Comparison of ENCODE assay signal across 26 cellular contexts in the genomic region with DNA sequence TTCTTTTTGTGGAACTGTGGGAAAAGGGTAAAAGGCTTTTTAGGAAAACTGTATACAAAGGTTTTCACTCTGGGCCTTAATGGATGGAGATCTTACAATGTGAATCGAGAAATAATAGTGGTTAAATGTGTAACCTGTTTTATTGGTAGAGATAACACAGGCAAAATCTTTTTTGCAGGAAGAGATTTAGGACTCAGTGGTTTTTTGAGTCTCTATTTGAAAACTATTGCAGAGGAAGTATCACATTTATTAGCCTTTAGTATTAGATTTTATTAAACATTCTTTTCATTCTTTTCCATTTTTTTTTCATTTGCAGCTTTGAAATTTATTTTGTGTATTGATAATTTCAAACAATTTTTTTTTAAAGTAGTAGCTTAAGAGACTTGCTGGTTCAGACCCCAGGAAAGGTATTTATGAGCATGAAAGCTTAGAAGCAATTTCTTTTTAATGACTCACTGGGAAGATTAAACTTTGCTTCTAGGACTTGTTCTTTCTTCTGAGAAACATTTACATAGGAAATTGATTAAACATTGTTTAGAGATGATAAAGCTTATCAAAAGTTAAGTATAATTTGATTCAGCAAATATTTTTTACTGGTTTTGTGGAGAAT. TPM values are rescaled to one million over a fixed set of nuclear protein-coding genes. Genes with fewer than 3 reads are reported as not detected.
A peak's percentile ranks its signal among the peaks of the same experiment; 100 is the strongest.
DNase-seq lines count a peak whose midpoint lies in the region; ATAC-seq and TF ChIP-seq lines count a peak whose summit lies in the region.
"Had no signal": no experiment of that assay in that cellular context is flagged by ENCODE, and none has a peak within 500 bp of the region (broad histone marks: within the 10 kb centered on the region; RNA-seq: fewer than 3 reads in every experiment).

No MANE protein-coding gene starts in this region.

- CTCF ChIA-PET in Calu3 (lab: Charles Lee), result interaction anchor here (0.7 kb wide), 1 partner anchor 358 kb away, joined by 3 read pairs; no protein-coding TSS in a partner anchor

- no peaks in the 10 kb centered on the region for H3K9me3 Mint-ChIP-seq in Calu3 (ENCODE audit: low read depth, unreplicated experiment)
- H3K9me3 Mint-ChIP-seq: effector memory CD8-positive, alpha-beta T cell had no signal

- H3K36me3 ChIP-seq in RWPE2 (ENCODE audit: low read depth) (peaks cover 100% of the 10 kb centered on the region), testis (ENCODE audit: low read depth, missing control alignments) (no peaks in the 10 kb centered on the region)
- H3K36me3 ChIP-seq: adrenal gland had no signal

- H3K27me3 Mint-ChIP-seq in Calu3 (ENCODE audit: unreplicated experiment), result no peaks in the 10 kb centered on the region

- intact Hi-C loops in Calu3 (cut with micrococcal nuclease; ENCODE audit: unreplicated experiment), result loop anchor here (10.0 kb wide), 1 partner anchor 635 kb away; no protein-coding TSS in a partner anchor
- intact Hi-C loops in testis (cut with DNase I; ENCODE audit: low total_unique reads), result no loop called here

- H3K4me3 ChIP-seq in RWPE2 (ENCODE audit: severe bottlenecking) (no peak overlapping the region), testis (no peak overlapping the region)
- H3K4me3 ChIP-seq: GM23248, mucosa of descending colon, SJCRH30 had no signal

- no peaks in the 10 kb centered on the region for H3K4me1 Mint-ChIP-seq in Calu3 (ENCODE audit: low read depth, unreplicated experiment)

- DNase-seq in Calu3, result no peak
- no peak for DNase-seq in RWPE2 (ENCODE audit: low spot score)
- no peak for DNase-seq in epithelial cell of prostate (ENCODE audit: low read depth, low spot score)
- peak; percentile 74 for DNase-seq in renal cortical epithelial cell (ENCODE audit: low read depth)
- DNase-seq in CD1c-positive myeloid dendritic cell (ENCODE audit: extremely low spot score), result no peak
- no peak for DNase-seq in testis
- no peak for DNase-seq in occipital lobe (lab: John Stamatoyannopoulos, UW)
- no peak for DNase-seq in iPS-NIHi11 (ENCODE audit: low spot score)
- DNase-seq: activated CD4-positive, alpha-beta T cell treated with anti-CD3 and anti-CD28 coated beads, Interleukin-2, amount 50 U/mL, for 4 hours; activated CD8-positive, alpha-beta memory T cell treated with anti-CD3 and anti-CD28 coated beads, Interleukin-2, amount 50 U/mL, for 48 hours; activated effector memory CD4-positive, alpha-beta T cell treated with anti-CD3 and anti-CD28 coated beads, Interleukin-2, amount 50 U/mL, for 16 hours; adrenal gland; caudate nucleus; effector memory CD8-positive, alpha-beta T cell; GF-D8; GM23248; head of caudate nucleus; MV-4-11; NCI-H187; NCI-H748 treated with DMSO at 0.1 percent for 48 hours; SJCRH30; stimulated activated CD4-positive, alpha-beta T cell treated with anti-CD3 and anti-CD28 coated beads, Interleukin-12 subunit alpha, Interleukin-12 subunit beta, amount 100 ng/mL, for 4 hours; T-helper 2 cell; WERI-Rb-1 had no signal

- ATAC-seq in RWPE2 (ENCODE audit: low read depth), result no peak
- ATAC-seq: effector memory CD8-positive, alpha-beta T cell; mucosa of descending colon had no signal

- TF ChIP-seq POLR2A in testis (IDR thresholded peaks at IDR 0.05), result no peak

- peak overlapping the region; percentile 92 for H3K27ac ChIP-seq in RWPE2 (ENCODE audit: poor library complexity, severe bottlenecking)
- peak overlapping the region; percentile 96 for H3K27ac ChIP-seq in epithelial cell of prostate
- H3K27ac ChIP-seq in testis, result no peak overlapping the region
- H3K27ac ChIP-seq: adrenal gland, C4-2B, GM23248, SJCRH30, WERI-Rb-1 had no signal

- H3K27me3 ChIP-seq in RWPE2 (ENCODE audit: insufficient read depth, poor library complexity, severe bottlenecking), result no peaks in the 10 kb centered on the region
- no peaks in the 10 kb centered on the region for H3K27me3 ChIP-seq in testis
- H3K27me3 ChIP-seq: adrenal gland, SJCRH30 had no signal

- no peak for TF ChIP-seq CTCF in Calu3 (IDR thresholded peaks at IDR 0.05; ENCODE audit: unreplicated experiment)
- TF ChIP-seq CTCF in RWPE2 (IDR thresholded peaks at IDR 0.05; ENCODE audit: poor library complexity, severe bottlenecking), result no peak
- TF ChIP-seq CTCF in testis (IDR thresholded peaks at IDR 0.05), result no peak

- peak overlapping the region; percentile 48 for H3K4me3 Mint-ChIP-seq in Calu3 (ENCODE audit: low read depth, unreplicated experiment)
- H3K4me3 Mint-ChIP-seq: effector memory CD8-positive, alpha-beta T cell had no signal

- H3K36me3 Mint-ChIP-seq in Calu3 (ENCODE audit: insufficient read depth, unreplicated experiment), result peaks cover 83% of the 10 kb centered on the region

- WGBS in testis, 2 donors, result 86 to 98% methylated on average over 1 of the region's 1 CpG

- H3K4me1 ChIP-seq in RWPE2 (ENCODE audit: insufficient read depth, poor library complexity, severe bottlenecking), result peaks cover 86% of the 10 kb centered on the region
- H3K4me1 ChIP-seq in testis, result no peaks in the 10 kb centered on the region
- H3K4me1 ChIP-seq: adrenal gland had no signal

- BruUV-seq in Calu3 (replicated peaks; lab: Mats Ljungman, UMichigan), result no TSS peak

- H3K27ac Mint-ChIP-seq in Calu3 (ENCODE audit: unreplicated experiment), result peak overlapping the region; percentile 83
- H3K27ac Mint-ChIP-seq: effector memory CD8-positive, alpha-beta T cell had no signal

- H3K9me3 ChIP-seq in RWPE2 (ENCODE audit: severe bottlenecking) (no peaks in the 10 kb centered on the region), testis (no peaks in the 10 kb centered on the region)
- H3K9me3 ChIP-seq: adrenal gland, mucosa of descending colon, SJCRH30 had no signal

RNA-seq across cellular contexts. Expression of gene KLF5, which starts 10.5 kb away (rescaled TPM):
- 121 and 136 TPM in 2 replicates for total RNA-seq in Calu3 (2022)
- total RNA-seq in renal cortical epithelial cell, result 6.8 and 7.4 TPM in 2 replicates
- total RNA-seq in testis, result 10 to 100 TPM; 17.2 to 25.2 TPM
- 92.6 TPM for polyA plus RNA-seq in testis (ENCODE audit: insufficient read depth, low read depth, low replicate concordance)
- 2.2 TPM for total RNA-seq in occipital lobe

Comparison
In these comparisons a context has a peak if more than half of its experiments do, and no peak if none do; other contexts are left out.
1. H3K27ac ChIP-seq: peak in RWPE2 (single experiment) and epithelial cell of prostate (single experiment); none in testis (0 of 2).